ENCODE assay signal across 8 cellular contexts in the genomic region with DNA sequence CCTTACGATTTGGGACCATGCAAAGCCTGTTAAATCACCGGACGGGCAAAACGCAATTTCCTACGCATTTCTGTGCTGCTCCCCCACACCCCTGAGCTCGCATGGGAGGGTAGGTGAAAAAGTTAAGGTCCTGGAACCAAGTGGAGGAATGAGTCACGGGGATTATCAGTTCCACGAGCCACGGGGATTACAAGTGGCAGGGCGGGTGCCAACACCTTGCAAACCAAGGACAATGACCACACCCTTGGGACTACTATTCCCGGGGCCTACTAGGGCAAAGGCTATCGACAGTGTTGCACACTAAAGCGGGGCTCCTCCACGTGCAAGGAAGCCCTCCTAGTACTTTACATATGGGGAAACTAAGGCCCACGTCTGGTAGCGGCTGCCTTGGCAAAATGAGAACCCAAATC. TPM values are rescaled to one million over a fixed set of nuclear protein-coding genes. Genes with fewer than 3 reads are reported as not detected.
DNase-seq lines count a peak whose midpoint lies in the region; ATAC-seq and TF ChIP-seq lines count a peak whose summit lies in the region.

No MANE protein-coding gene starts in this region.

- H3K9me3 Mint-ChIP-seq in activated T-cell treated with anti-CD3 and anti-CD28 coated beads, Interleukin-2, amount 50 U/mL, for 4 hours: no peaks in the 10 kb centered on the region

- no peak for TF ChIP-seq CTCF in gastroesophageal sphincter (IDR thresholded peaks at IDR 0.05)
- no peak for TF ChIP-seq CTCF in omental fat pad (IDR thresholded peaks at IDR 0.05)

- no peaks in the 10 kb centered on the region for H3K9me3 ChIP-seq in HUES6 (ENCODE audit: control insufficient read depth, insufficient read depth, low read depth, low read length)
- H3K9me3 ChIP-seq in gastroesophageal sphincter: no peaks in the 10 kb centered on the region

- H3K9ac ChIP-seq in HUES6 (ENCODE audit: low read length): peak overlapping the region; percentile 62

- peak overlapping the region; percentile 98 for H3K4me3 Mint-ChIP-seq in activated T-cell treated with anti-CD3 and anti-CD28 coated beads, Interleukin-2, amount 50 U/mL, for 4 hours

- peak in 1 of 2 donors; percentile 3 for ATAC-seq in activated T-cell treated with anti-CD3 and anti-CD28 coated beads, Interleukin-2, amount 50 U/mL, for 4 hours
- ATAC-seq in gastroesophageal sphincter (peak; percentile 35), omental fat pad (ENCODE audit: low FRiP score) (peak; percentile 42), GM19452 (IDR thresholded peaks at IDR 0.05; ENCODE audit: unreplicated experiment) (no peak)

- H3K36me3 Mint-ChIP-seq in activated T-cell treated with anti-CD3 and anti-CD28 coated beads, Interleukin-2, amount 50 U/mL, for 4 hours (ENCODE audit: insufficient read depth): peaks cover 31% of the 10 kb centered on the region

- no peaks in the 10 kb centered on the region for H3K27me3 Mint-ChIP-seq in activated T-cell treated with anti-CD3 and anti-CD28 coated beads, Interleukin-2, amount 50 U/mL, for 4 hours (ENCODE audit: low read depth)

- H3K4me3 ChIP-seq in HUES6 (ENCODE audit: low read depth, low read length) (peak overlapping the region; percentile 90), gastroesophageal sphincter (peak overlapping the region; percentile 73 to 88)

- H3K4me1 Mint-ChIP-seq in activated T-cell treated with anti-CD3 and anti-CD28 coated beads, Interleukin-2, amount 50 U/mL, for 4 hours (ENCODE audit: low read depth): peaks cover 40% of the 10 kb centered on the region

- peak; percentile 32 for DNase-seq in stimulated activated CD4-positive, alpha-beta T cell treated with anti-CD3 and anti-CD28 coated beads, Interleukin-15, amount 100 ng/mL, for 24 hours
- no peak for DNase-seq in stimulated activated CD4-positive, alpha-beta T cell treated with anti-CD3 and anti-CD28 coated beads, Interleukin-4, amount 100 ng/mL, for 1 hour
- DNase-seq in activated T-cell treated with anti-CD3 and anti-CD28 coated beads, Interleukin-2, amount 50 U/mL, for 4 hours: no peak
- no peak for DNase-seq in omental fat pad (ENCODE audit: low spot score)
- DNase-seq in NCI-H2227 treated with DMSO at 0.1 percent for 48 hours (lab: John Stamatoyannopoulos, UW): no peak

- TF ChIP-seq EP300 in gastroesophageal sphincter (IDR thresholded peaks at IDR 0.05): no peak

- peaks cover 35% of the 10 kb centered on the region for H3K36me3 ChIP-seq in HUES6 (ENCODE audit: control insufficient read depth, insufficient read depth, low read length)
- H3K36me3 ChIP-seq in gastroesophageal sphincter: peaks cover 0 to 61% of the 10 kb centered on the region in 2 donors

- H3K27ac ChIP-seq in HUES6 (ENCODE audit: low read depth, low read length): no peak overlapping the region
- H3K27ac ChIP-seq in gastroesophageal sphincter: peak overlapping the region; percentile 19 to 89 (median 84)

- no peak for TF ChIP-seq POLR2A in gastroesophageal sphincter (IDR thresholded peaks at IDR 0.05)

- WGBS in gastroesophageal sphincter (ENCODE audit: low coverage in 1 of 2), 2 donors: 5 to 8% methylated on average over 11 of the region's 16 CpGs

- H3K27me3 ChIP-seq in HUES6 (ENCODE audit: control insufficient read depth, insufficient read depth, low read length) (no peaks in the 10 kb centered on the region), gastroesophageal sphincter (no peaks in the 10 kb centered on the region)

- H3K4me1 ChIP-seq in HUES6 (ENCODE audit: control insufficient read depth, insufficient read depth, low read length) (peaks cover 13% of the 10 kb centered on the region; the same call in 1 of the 2 replicates), gastroesophageal sphincter (peaks cover 0 to 66% (median 9%) of the 10 kb centered on the region in 3 donors)

RNA-seq across cellular contexts. Expression of gene RETSAT, which starts 0.4 kb away (rescaled TPM):
- 10 to 100 TPM; 16.0 to 18.6 (median 16.2) TPM for total RNA-seq in activated T-cell treated with anti-CD3 and anti-CD28 coated beads, Interleukin-2, amount 50 U/mL, for 4 hours
- total RNA-seq in gastroesophageal sphincter: 10 to 100 TPM; 29.5 to 61.8 (median 44.9) TPM
- 100 to 1,000 TPM; 153 to 436 (median 303) TPM for total RNA-seq in omental fat pad

RNA-seq across cellular contexts. Expression of gene ELMOD3, which starts 0.7 kb away (rescaled TPM):
- total RNA-seq in activated T-cell treated with anti-CD3 and anti-CD28 coated beads, Interleukin-2, amount 50 U/mL, for 4 hours: 1 to 10 TPM; 5.5 to 9.9 (median 8.8) TPM
- total RNA-seq in gastroesophageal sphincter (10 to 100 TPM; 12.4 to 25.8 (median 18.0) TPM), omental fat pad (10 to 100 TPM; 42.2 to 83.8 (median 67.9) TPM)

RNA-seq across cellular contexts. Expression of gene TGOLN2, which starts 26.1 kb away (rescaled TPM):
- 10 to 100 TPM; 93.8 to 99.6 (median 98.1) TPM for total RNA-seq in activated T-cell treated with anti-CD3 and anti-CD28 coated beads, Interleukin-2, amount 50 U/mL, for 4 hours
- 100 to 1,000 TPM; 115 to 153 (median 124) TPM for total RNA-seq in gastroesophageal sphincter
- total RNA-seq in omental fat pad: 100 to 1,000 TPM; 112 to 151 (median 128) TPM

RNA-seq across cellular contexts. Expression of gene CAPG, which starts 56.3 kb away (rescaled TPM):
- 10 to 100 TPM in 1 of 3 donors, 1 to 10 TPM in 2; 9.1 to 10.9 (median 9.5) TPM for total RNA-seq in activated T-cell treated with anti-CD3 and anti-CD28 coated beads, Interleukin-2, amount 50 U/mL, for 4 hours
- total RNA-seq in gastroesophageal sphincter: 10 to 100 TPM; 42.2 to 69.2 (median 60.2) TPM
- total RNA-seq in omental fat pad: 100 to 1,000 TPM in 2 of 4 donors, 10 to 100 TPM in 2; 32.3 to 190 (median 99.5) TPM
